Comparison of ENCODE assay signal across 8 cellular contexts in genomic region chr16:82671743-82672142, GRCh38. TPM values are rescaled to one million over a fixed set of nuclear protein-coding genes. Genes with fewer than 3 reads are reported as not detected.
DNase-seq lines count a peak whose midpoint lies in the region; ATAC-seq, FAIRE-seq and TF ChIP-seq lines count a peak whose summit lies in the region.
"Had no signal": no experiment of that assay in that cellular context is flagged by ENCODE, and none has a peak within 500 bp of the region (broad histone marks: within the 10 kb centered on the region; RNA-seq: fewer than 3 reads in every experiment).

No MANE protein-coding gene starts in this region.

- H3K27ac ChIP-seq in keratinocyte (ENCODE audit: control insufficient read depth, insufficient read depth, low read length) (no peak overlapping the region), esophagus muscularis mucosa (replicated peaks in 1 of 4) (no peak overlapping the region)

- H3K27me3 ChIP-seq in keratinocyte (ENCODE audit: control insufficient read depth, extremely low read depth, insufficient read depth, low read length) (no peaks in the 10 kb centered on the region), esophagus muscularis mucosa (peaks cover 0 to 13% (median 0%) of the 10 kb centered on the region in 4 donors)

- DNase-seq in D721Med (ENCODE audit: insufficient read length, low spot score) (no peak), HFFc6 (no peak), keratinocyte (ENCODE audit: low read depth, low spot score) (no peak), NCI-H82 (lab: John Stamatoyannopoulos, UW) (no peak), esophagus muscularis mucosa (ENCODE audit: extremely low spot score) (no peak)
- peak; percentile 12 for DNase-seq in activated T-cell treated with anti-CD3 and anti-CD28 coated beads, Interleukin-2, amount 50 U/mL, for 4 hours
- DNase-seq: MV-4-11 had no signal

- H3K9me3 Mint-ChIP-seq in HFFc6: no peaks in the 10 kb centered on the region
- no peaks in the 10 kb centered on the region for H3K9me3 Mint-ChIP-seq in activated T-cell treated with anti-CD3 and anti-CD28 coated beads, Interleukin-2, amount 50 U/mL, for 4 hours

- no peak overlapping the region for H2AFZ ChIP-seq in keratinocyte (ENCODE audit: control insufficient read depth, low read length)

- no peak overlapping the region for H3K9ac ChIP-seq in keratinocyte (ENCODE audit: control insufficient read depth, extremely low read depth, insufficient read depth, low read length)

- H3K4me1 ChIP-seq in keratinocyte (ENCODE audit: control insufficient read depth, extremely low read depth, insufficient read depth, low read length) (peaks cover 4% of the 10 kb centered on the region), esophagus muscularis mucosa (no peaks in the 10 kb centered on the region)

- no peak overlapping the region for H3K4me2 ChIP-seq in keratinocyte (ENCODE audit: control insufficient read depth, extremely low read depth, insufficient read depth, low read depth, low read length)

- H3K9me1 ChIP-seq in keratinocyte (ENCODE audit: control insufficient read depth, extremely low read depth, insufficient read depth, low read length): no peaks in the 10 kb centered on the region

- no peak for FAIRE-seq in D721Med (lab: Jason Lieb, UNC)
- FAIRE-seq in keratinocyte (lab: Jason Lieb, UNC): no peak

- no peak overlapping the region for H3K4me3 Mint-ChIP-seq in HFFc6
- H3K4me3 Mint-ChIP-seq in activated T-cell treated with anti-CD3 and anti-CD28 coated beads, Interleukin-2, amount 50 U/mL, for 4 hours: no peak overlapping the region

- H3K36me3 ChIP-seq in keratinocyte (ENCODE audit: control insufficient read depth in 2 of 2, extremely low read depth in 1 of 2, insufficient read depth in 2 of 2, low read length in 2 of 2) (peaks cover 1 to 4% of the 10 kb centered on the region in 2 experiments), esophagus muscularis mucosa (no peaks in the 10 kb centered on the region)

- peaks cover 76% of the 10 kb centered on the region for H3K79me2 ChIP-seq in keratinocyte (ENCODE audit: control insufficient read depth, insufficient read depth, low read length)

- peaks cover 25% of the 10 kb centered on the region for H3K4me1 Mint-ChIP-seq in HFFc6 (ENCODE audit: low read depth)
- no peaks in the 10 kb centered on the region for H3K4me1 Mint-ChIP-seq in activated T-cell treated with anti-CD3 and anti-CD28 coated beads, Interleukin-2, amount 50 U/mL, for 4 hours (ENCODE audit: low read depth)

- dilution Hi-C loops in keratinocyte (cut with MboI; ENCODE audit: extremely low pct_ligation_motif_present, low sequenced_read_pairs): no loop called here

- intact Hi-C loops in esophagus muscularis mucosa (cut with DNase I): no loop called here

- H3K9me3 ChIP-seq in keratinocyte (ENCODE audit: control insufficient read depth, low read depth, low read length) (no peaks in the 10 kb centered on the region), esophagus muscularis mucosa (no peaks in the 10 kb centered on the region)

- no peaks in the 10 kb centered on the region; the same call in 1 of the 2 replicates for H3K27me3 Mint-ChIP-seq in HFFc6 (ENCODE audit: insufficient read depth)
- no peaks in the 10 kb centered on the region for H3K27me3 Mint-ChIP-seq in activated T-cell treated with anti-CD3 and anti-CD28 coated beads, Interleukin-2, amount 50 U/mL, for 4 hours (ENCODE audit: low read depth)

- ATAC-seq in activated T-cell treated with anti-CD3 and anti-CD28 coated beads, Interleukin-2, amount 50 U/mL, for 4 hours: no peak
- ATAC-seq in GM21786 (IDR thresholded peaks at IDR 0.05; ENCODE audit: unreplicated experiment): no peak

- H3K4me3 ChIP-seq in keratinocyte (ENCODE audit: control insufficient read depth in 2 of 3, extremely low read depth in 1 of 3, insufficient read depth in 2 of 3, low read depth in 1 of 3, low read length in 3 of 3): no peak overlapping the region
- H3K4me3 ChIP-seq in esophagus muscularis mucosa: no peak overlapping the region

- no peaks in the 10 kb centered on the region for H3K36me3 Mint-ChIP-seq in HFFc6 (ENCODE audit: low read depth)
- no peaks in the 10 kb centered on the region for H3K36me3 Mint-ChIP-seq in activated T-cell treated with anti-CD3 and anti-CD28 coated beads, Interleukin-2, amount 50 U/mL, for 4 hours (ENCODE audit: insufficient read depth)

- TF ChIP-seq CTCF in D721Med (IDR thresholded peaks at IDR 0.05; ENCODE audit: insufficient read depth, missing control alignments) (peak; percentile 6), HFFc6 (IDR thresholded peaks at IDR 0.05) (peak; percentile 80), keratinocyte (optimal IDR thresholded peaks at IDR 0.05 in 1 of 3, IDR thresholded peaks at IDR 0.05 in 1 of 3, conservative IDR thresholded peaks at IDR 0.05 in 1 of 3; ENCODE audit: extremely low read depth in 1 of 3, insufficient read depth in 2 of 3, low read length in 3 of 3) (peak; percentile 35 to 56 (median 55)), esophagus muscularis mucosa (IDR thresholded peaks at IDR 0.05) (no peak)

- TF ChIP-seq EP300 in esophagus muscularis mucosa (IDR thresholded peaks at IDR 0.05): no peak

- TF ChIP-seq POLR2A in esophagus muscularis mucosa (IDR thresholded peaks at IDR 0.05; ENCODE audit: low read depth): no peak

- 95% methylated on average over 3 of the region's 3 CpGs for WGBS in esophagus muscularis mucosa

- H3K27ac Mint-ChIP-seq in HFFc6: no peak overlapping the region

- H4K20me1 ChIP-seq in keratinocyte (ENCODE audit: control insufficient read depth, extremely low read depth, insufficient read depth, low read length): no peaks in the 10 kb centered on the region

RNA-seq across cellular contexts. Expression of gene CDH13, which starts 45.0 kb away (rescaled TPM):
- total RNA-seq in HFFc6 (2021; fragmentation: NEBNext Ultra II Directional; extraction: Animal tissue kit (Norgen Biotek cat#: 25700)): 10 to 100 TPM in 2 of 6 experiments, 1 to 10 TPM in 4; 3.6 to 14.7 (median 4.7) TPM
- total RNA-seq in activated T-cell treated with anti-CD3 and anti-CD28 coated beads, Interleukin-2, amount 50 U/mL, for 4 hours: not detected
- 111 to 137 TPM (median 116 TPM) in 3 replicates for polyA plus RNA-seq in keratinocyte
- polyA plus RNA-seq in keratinocyte (2011; ENCODE audit: low read depth): 82.1 TPM
- polyA plus RNA-seq in keratinocyte (2011; cell fraction: cytosol; rRNA removed): 53.8 and 54.0 TPM in 2 replicates
- 150 and 170 TPM in 2 replicates for polyA plus RNA-seq in keratinocyte (2011; cell fraction: nucleus; rRNA removed)
- 29.1 and 86.4 TPM in 2 replicates for polyA plus RNA-seq in keratinocyte (2012; ENCODE audit: low replicate concordance)
- polyA minus RNA-seq in keratinocyte: 137 to 178 TPM (median 152 TPM) in 3 replicates
- 77.5 TPM for polyA minus RNA-seq in keratinocyte (2011; cell fraction: cytosol; rRNA and poly(A)+ RNA removed)
- 172 and 448 TPM in 2 replicates for polyA minus RNA-seq in keratinocyte (2011; cell fraction: nucleus; rRNA and poly(A)+ RNA removed)
- 10 to 100 TPM in 2 of 4 donors, 1 to 10 TPM in 2; 3.1 to 13.5 (median 8.9) TPM for total RNA-seq in esophagus muscularis mucosa

Comparison
In these comparisons a context has a peak if more than half of its experiments do, and no peak if none do; other contexts are left out.
1. CTCF ChIP-seq: peak in D721Med (single experiment), HFFc6 (single experiment) and keratinocyte (3 of 3); none in esophagus muscularis mucosa (0 of 3).